In the genomic region with DNA sequence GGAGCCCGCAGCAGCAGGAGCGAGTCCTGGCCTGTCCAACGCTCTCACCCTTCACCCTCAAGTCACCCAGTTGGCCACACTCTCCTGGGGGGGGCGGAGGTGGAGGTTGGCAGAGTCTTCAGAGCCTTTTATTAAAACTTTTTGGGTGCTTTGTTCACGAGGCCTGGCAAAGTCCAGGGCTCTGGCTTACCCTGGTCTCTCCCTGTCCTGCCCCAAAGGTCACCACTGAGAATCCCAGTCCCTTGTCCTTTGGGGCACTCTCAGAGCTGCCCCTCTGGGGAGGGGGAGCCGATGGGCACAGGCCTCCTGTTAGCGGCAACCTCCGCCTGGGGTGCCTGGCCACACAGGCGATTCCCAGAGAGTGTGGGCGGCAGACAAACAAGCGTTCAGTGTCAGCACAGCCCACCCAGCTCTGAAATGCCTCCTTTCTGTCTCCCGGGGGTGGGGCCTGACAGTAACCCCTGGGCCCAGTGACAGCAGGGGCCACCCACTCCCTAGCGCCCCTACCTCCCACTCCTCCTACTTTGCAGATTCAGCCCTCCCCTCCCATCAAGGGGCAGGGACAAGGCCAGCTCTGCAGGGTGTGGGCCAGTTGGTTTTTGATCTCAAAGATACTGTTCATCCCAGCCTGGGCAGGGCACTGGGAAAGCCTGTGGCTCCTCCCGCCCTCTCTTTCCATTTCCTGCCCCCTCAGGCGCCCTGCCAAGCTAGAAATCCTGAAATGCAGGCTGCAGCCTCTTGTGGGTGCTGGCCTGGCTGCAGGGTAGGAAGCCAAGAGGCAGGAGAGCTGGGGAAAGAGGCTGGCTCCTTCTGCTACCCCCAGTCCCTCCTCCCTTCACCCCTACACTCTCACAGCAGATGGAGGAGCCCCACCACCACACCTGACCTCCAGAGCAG, we compare ENCODE assay signal across 1 cellular context.
TF ChIP-seq lines count a peak whose summit lies in the region.

No MANE protein-coding gene starts in this region.

TF ChIP-seq in H1, 55 proteins besides CTCF, POLR2A, EP300 and RAD21:
- TF ChIP-seq CHD1 (IDR thresholded peaks at IDR 0.05; ENCODE audit: low read depth, low read length) (no peak), RBBP5 (IDR thresholded peaks at IDR 0.05; ENCODE audit: borderline replicate concordance, low read depth, low read length) (0 out of 2 replicates have a peak, but pooled peaks have one; percentile 41), SRF (IDR thresholded peaks at IDR 0.05; ENCODE audit: low read depth, low read length) (no peak), CTBP2 (IDR thresholded peaks at IDR 0.05; ENCODE audit: borderline replicate concordance, insufficient read depth, insufficient read length, low read length) (peak; percentile 62)
